Comparison of ENCODE assay signal across 8 cellular contexts in the genomic region with DNA sequence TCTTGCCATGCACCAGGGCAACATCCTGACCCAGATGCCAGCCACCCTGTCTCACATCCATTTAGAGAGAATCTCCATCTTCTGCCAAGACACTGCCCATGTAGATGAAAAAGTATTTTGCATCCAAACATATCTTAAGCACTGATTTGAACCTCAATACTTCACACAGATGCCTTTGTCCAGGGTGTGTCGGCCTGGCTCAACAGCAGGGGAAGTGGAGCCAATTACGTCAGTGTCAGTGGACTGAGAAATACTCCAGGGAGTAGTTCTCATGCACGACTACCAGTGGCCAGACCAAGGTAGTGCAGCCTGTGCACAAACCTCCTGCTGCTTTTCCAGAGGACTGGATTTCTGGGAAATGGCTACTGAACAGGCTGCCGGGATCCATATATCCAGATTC.
A peak's percentile ranks its signal among the peaks of the same experiment; 100 is the strongest.
DNase-seq lines count a peak whose midpoint lies in the region; ATAC-seq and TF ChIP-seq lines count a peak whose summit lies in the region.
"Not testable (repeated sequence)": the region's sequence is repeated elsewhere in the genome, so short reads cannot be mapped to it uniquely, and the experiment has no call there.

No MANE protein-coding gene starts in this region.

- H3F3A ChIP-seq in SK-N-SH (replicated peaks; ENCODE audit: insufficient read depth): not testable (repeated sequence)

- not testable (repeated sequence) for H2AFZ ChIP-seq in SK-N-SH (ENCODE audit: low read depth)

- H3K79me2 ChIP-seq in SK-N-SH (ENCODE audit: insufficient read depth): not testable (repeated sequence)

- not testable (repeated sequence) for H3K9me3 Mint-ChIP-seq in endothelial cell (ENCODE audit: unreplicated experiment)

- not testable (repeated sequence) for TF ChIP-seq EP300 in SK-N-SH (IDR thresholded peaks at IDR 0.05; ENCODE audit: borderline replicate concordance in 1 of 2, low read depth in 1 of 2, low read length in 1 of 2)

- not testable (repeated sequence) for H3K27me3 Mint-ChIP-seq in endothelial cell (ENCODE audit: unreplicated experiment)

- H3K4me1 ChIP-seq in SK-N-SH (ENCODE audit: control insufficient read depth in 1 of 2, insufficient read depth in 2 of 2, low read depth in 1 of 2, low read length in 1 of 2); heart left ventricle; right atrium auricular region; right lobe of liver: not testable (repeated sequence)

- H3K27me3 ChIP-seq in SK-N-SH (ENCODE audit: insufficient read depth); heart left ventricle; right atrium auricular region; right lobe of liver: not testable (repeated sequence)

- not testable (repeated sequence) for H3K36me3 ChIP-seq in SK-N-SH (replicated peaks in 1 of 2; ENCODE audit: control insufficient read depth in 1 of 2, insufficient read depth in 2 of 2, low read length in 1 of 2); heart left ventricle; right atrium auricular region; right lobe of liver

- H4K20me1 ChIP-seq in SK-N-SH (ENCODE audit: insufficient read depth): not testable (repeated sequence)

- not testable (repeated sequence) for H3K9ac ChIP-seq in SK-N-SH

- DNase-seq in LNCaP clone FGC (ENCODE audit: low read depth); SK-N-SH; endothelial cell (ENCODE audit: low spot score): not testable (repeated sequence)
- DNase-seq in heart left ventricle: peak in 4 of 5 donors; percentile 28 to 68 (median 52)
- DNase-seq in right atrium auricular region (ENCODE audit: low spot score): peak; percentile 61
- peak in 2 of 3 donors; percentile 26 to 60 for DNase-seq in right lobe of liver
- DNase-seq in sciatic nerve (ENCODE audit: low spot score): peak; percentile 59

- POLR2A ChIA-PET in SK-N-SH (lab: Yijun Ruan, JAX): not testable (repeated sequence)

- H3K4me2 ChIP-seq in SK-N-SH: not testable (repeated sequence)

- ATAC-seq in heart left ventricle, right lobe of liver, sciatic nerve: not testable (repeated sequence)

- not testable (repeated sequence) for H3K9me3 ChIP-seq in SK-N-SH, right atrium auricular region, right lobe of liver
- peaks cover 0 to 12% (median 0%) of the 10 kb centered on the region in 12 donors for H3K9me3 ChIP-seq in heart left ventricle

- not testable (repeated sequence) for H3K4me1 Mint-ChIP-seq in endothelial cell (ENCODE audit: unreplicated experiment)

- not testable (repeated sequence) for H3K9me2 ChIP-seq in SK-N-SH

- CTCF ChIA-PET in SK-N-SH (lab: Yijun Ruan, JAX): not testable (repeated sequence)

- not testable (repeated sequence) for H3K4me3 ChIP-seq in LNCaP clone FGC (ENCODE audit: low read depth, low read length); SK-N-SH (ENCODE audit: low read depth in 2 of 2, low read length in 1 of 2); heart left ventricle; right atrium auricular region; right lobe of liver

- intact Hi-C loops in heart left ventricle (cut with DNase I); right lobe of liver (cut with DNase I); sciatic nerve (cut with DNase I): not testable (repeated sequence)

- not testable (repeated sequence) for TF ChIP-seq POLR2A in heart left ventricle (IDR thresholded peaks at IDR 0.05); right lobe of liver (IDR thresholded peaks at IDR 0.05)

- not testable (repeated sequence) for H3K36me3 Mint-ChIP-seq in endothelial cell (ENCODE audit: low read depth, unreplicated experiment)

- 2% methylated on average over 4 of the region's 4 CpGs for WGBS in SK-N-SH (ENCODE audit: low lambda C conversion rate)
- 17 to 52% (median 45%) methylated on average over 3 to 4 of the region's 4 CpGs for WGBS in heart left ventricle, 4 donors
- 36% methylated on average over 3 of the region's 4 CpGs for WGBS in right lobe of liver (ENCODE audit: insufficient coverage, low coverage, low lambda C conversion rate, missing lambda C conversion rate)

- H3K27ac Mint-ChIP-seq in endothelial cell (ENCODE audit: unreplicated experiment): not testable (repeated sequence)

- TF ChIP-seq RAD21 in SK-N-SH (IDR thresholded peaks at IDR 0.05; ENCODE audit: low read length): not testable (repeated sequence)

- not testable (repeated sequence) for H3K4me3 Mint-ChIP-seq in endothelial cell (ENCODE audit: unreplicated experiment)

- not testable (repeated sequence) for H3K27ac ChIP-seq in C4-2B; SK-N-SH (ENCODE audit: low read depth in 2 of 2, low read length in 1 of 2); heart left ventricle; right atrium auricular region; right lobe of liver

- TF ChIP-seq CTCF in C4-2B (conservative IDR thresholded peaks at IDR 0.05) (peak; percentile 18), LNCaP clone FGC (IDR thresholded peaks at IDR 0.05; ENCODE audit: control insufficient read depth, extremely low read depth, insufficient read depth) (peak; percentile 26; the same call in 1 of the 2 replicates), SK-N-SH (IDR thresholded peaks at IDR 0.05) (peak; percentile 48), endothelial cell (IDR thresholded peaks at IDR 0.05; ENCODE audit: unreplicated experiment) (peak; percentile 19), heart left ventricle (IDR thresholded peaks at IDR 0.05) (peak in 3 of 12 donors; percentile 16 to 28 (median 21)), right lobe of liver (IDR thresholded peaks at IDR 0.05) (peak in 3 of 4 donors; percentile 5 to 15 (median 9))
- not testable (repeated sequence) for TF ChIP-seq CTCF in right atrium auricular region (IDR thresholded peaks at IDR 0.05)
